ENCODE assay signal across 29 cellular contexts in the genomic region with DNA sequence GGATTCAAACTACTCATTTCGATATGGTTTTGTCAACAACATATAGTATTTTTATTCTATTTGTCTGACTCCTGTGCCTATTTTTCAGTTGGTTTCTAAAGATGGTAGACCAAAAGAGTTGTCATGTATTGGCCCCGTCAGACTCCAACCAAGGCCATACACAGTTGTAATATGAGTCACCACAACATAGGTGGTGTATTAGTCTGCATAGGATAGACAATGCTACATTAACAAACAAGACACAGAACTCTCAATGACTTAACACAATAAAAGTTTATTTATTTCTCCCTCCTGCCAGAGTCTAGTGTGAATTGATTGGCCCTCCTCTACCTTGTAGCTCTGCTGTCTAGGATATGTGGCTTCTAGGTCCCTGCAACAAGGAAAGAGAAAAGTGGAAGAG. TPM values are rescaled to one million over a fixed set of nuclear protein-coding genes. Genes with fewer than 3 reads are reported as not detected.
"Had no signal": no experiment of that assay in that cellular context is flagged by ENCODE, and none has a peak within 500 bp of the region (broad histone marks: within the 10 kb centered on the region; RNA-seq: fewer than 3 reads in every experiment).

No MANE protein-coding gene starts in this region.

- ATAC-seq: stimulated activated memory B cell treated with anti-CD40 and anti-IgM and Interleukin-4, amounts not matched to agents 10 μg/mL and 1 μg/mL and 100 μg/mL, for 72 hours; stimulated activated naive B cell treated with anti-CD40 and anti-IgM and Interleukin-4, amounts not matched to agents 10 μg/mL and 1 μg/mL and 100 μg/mL, for 72 hours; stimulated activated naive CD8-positive, alpha-beta T cell treated with anti-CD3 and anti-CD28 coated beads, Interleukin-15, Interleukin-2, amounts not matched to agents 100 U/mL and 50 U/mL, for 24 hours; upper lobe of right lung had no signal

- DNase-seq: stimulated activated CD4-positive, alpha-beta T cell treated with anti-CD3 and anti-CD28 coated beads, Interleukin-2, amount 100 ng/mL, for 48 hours; stimulated activated CD4-positive, alpha-beta T cell treated with anti-CD3 and anti-CD28 coated beads, Interleukin-4, amount 100 ng/mL, for 1 hour; stimulated activated CD4-positive, alpha-beta T cell treated with anti-CD3 and anti-CD28 coated beads, Interleukin-4, amount 100 ng/mL, for 24 hours; stimulated activated CD4-positive, alpha-beta T cell treated with anti-CD3 and anti-CD28 coated beads, Interleukin-4, amount 100 ng/mL, for 4 hours; stimulated activated CD8-positive, alpha-beta memory T cell treated with anti-CD3 and anti-CD28 coated beads, Interleukin-4, amount 100 ng/mL, for 48 hours; stimulated activated naive B cell treated with anti-CD40 and anti-IgM and Interleukin-4, amounts not matched to agents 10 μg/mL and 1 μg/mL and 100 μg/mL, for 72 hours; stimulated activated naive CD4-positive, alpha-beta T cell; stimulated activated naive CD4-positive, alpha-beta T cell treated with Interleukin-2 at 50 U/mL for 16 hours; stimulated activated naive CD8-positive, alpha-beta T cell treated with anti-CD3 and anti-CD28 coated beads, Interleukin-15, amount 100 ng/mL, for 72 hours; stimulated activated naive CD8-positive, alpha-beta T cell treated with anti-CD3 and anti-CD28 coated beads, Interleukin-15, Interleukin-2, amounts not matched to agents 100 U/mL and 50 U/mL, for 24 hours; stomach; substantia nigra; testis; thyroid gland; tibial artery; transverse colon; trophoblast cell; upper lobe of left lung; upper lobe of right lung; uterus had no signal

- H3K9me3 Mint-ChIP-seq: stimulated activated naive B cell treated with anti-CD40 and anti-IgM and Interleukin-4, amounts not matched to agents 10 μg/mL and 1 μg/mL and 100 μg/mL, for 72 hours; stimulated activated naive CD8-positive, alpha-beta T cell treated with anti-CD3 and anti-CD28 coated beads, Interleukin-15, Interleukin-2, amounts not matched to agents 100 ng/mL and 50 ng/mL, for 24 hours; type B pancreatic cell had no signal

- H3K4me3 ChIP-seq: stomach, suprapubic skin, testis, thoracic aorta, thyroid gland, tibial artery, tibial nerve, transverse colon, upper lobe of left lung, upper lobe of right lung, uterus, vagina had no signal

- H3K27me3 ChIP-seq: stomach, suprapubic skin, testis, thyroid gland, tibial artery, tibial nerve, upper lobe of left lung, upper lobe of right lung, uterus, vagina had no signal

- H3K4me3 Mint-ChIP-seq: stimulated activated memory B cell treated with anti-CD40 and anti-IgM and Interleukin-4, amounts not matched to agents 10 μg/mL and 1 μg/mL and 100 μg/mL, for 72 hours; stimulated activated naive B cell treated with anti-CD40 and anti-IgM and Interleukin-4, amounts not matched to agents 10 μg/mL and 1 μg/mL and 100 μg/mL, for 72 hours; stimulated activated naive CD8-positive, alpha-beta T cell treated with anti-CD3 and anti-CD28 coated beads, Interleukin-15, amount 100 ng/mL, for 72 hours; stimulated activated naive CD8-positive, alpha-beta T cell treated with anti-CD3 and anti-CD28 coated beads, Interleukin-15, Interleukin-2, amounts not matched to agents 100 ng/mL and 50 ng/mL, for 24 hours; type B pancreatic cell had no signal

- H3K27ac ChIP-seq: stomach, suprapubic skin, testis, thoracic aorta, thyroid gland, tibial artery, tibial nerve, transverse colon, upper lobe of left lung, upper lobe of right lung, uterus, vagina had no signal

- H3K36me3 Mint-ChIP-seq: stimulated activated memory B cell treated with anti-CD40 and anti-IgM and Interleukin-4, amounts not matched to agents 10 μg/mL and 1 μg/mL and 100 μg/mL, for 72 hours; stimulated activated naive B cell treated with anti-CD40 and anti-IgM and Interleukin-4, amounts not matched to agents 10 μg/mL and 1 μg/mL and 100 μg/mL, for 72 hours; type B pancreatic cell had no signal

- H3K9me3 ChIP-seq: stomach, suprapubic skin, testis, thoracic aorta, thyroid gland, tibial artery, transverse colon, upper lobe of left lung, upper lobe of right lung, uterus, vagina had no signal

- H3K4me1 ChIP-seq: stomach, suprapubic skin, testis, thyroid gland, tibial artery, tibial nerve, transverse colon, upper lobe of left lung, upper lobe of right lung, uterus, vagina had no signal

- FAIRE-seq: urothelium cell line had no signal

- H3K4me1 Mint-ChIP-seq: stimulated activated memory B cell treated with anti-CD40 and anti-IgM and Interleukin-4, amounts not matched to agents 10 μg/mL and 1 μg/mL and 100 μg/mL, for 72 hours; stimulated activated naive B cell treated with anti-CD40 and anti-IgM and Interleukin-4, amounts not matched to agents 10 μg/mL and 1 μg/mL and 100 μg/mL, for 72 hours had no signal

- H3K27ac Mint-ChIP-seq: stimulated activated memory B cell treated with anti-CD40 and anti-IgM and Interleukin-4, amounts not matched to agents 10 μg/mL and 1 μg/mL and 100 μg/mL, for 72 hours; stimulated activated naive B cell treated with anti-CD40 and anti-IgM and Interleukin-4, amounts not matched to agents 10 μg/mL and 1 μg/mL and 100 μg/mL, for 72 hours; stimulated activated naive CD8-positive, alpha-beta T cell treated with anti-CD3 and anti-CD28 coated beads, Interleukin-15, amount 100 ng/mL, for 72 hours; stimulated activated naive CD8-positive, alpha-beta T cell treated with anti-CD3 and anti-CD28 coated beads, Interleukin-15, Interleukin-2, amounts not matched to agents 100 ng/mL and 50 ng/mL, for 24 hours; type B pancreatic cell had no signal

- H3K36me3 ChIP-seq: stomach, suprapubic skin, thoracic aorta, thyroid gland, tibial artery, tibial nerve, transverse colon, upper lobe of left lung, upper lobe of right lung, uterus, vagina had no signal

RNA-seq across cellular contexts. Expression of a gene that starts 45.9 kb away (rescaled TPM):
- total RNA-seq: subcutaneous adipose tissue, thoracic aorta, transverse colon, upper lobe of right lung, vagina had no signal
